24 cellular contexts compared by ENCODE assay signal in genomic region chr14:24838945-24839616, GRCh38.
A peak's percentile ranks its signal among the peaks of the same experiment; 100 is the strongest.
DNase-seq lines count a peak whose midpoint lies in the region; ATAC-seq and TF ChIP-seq lines count a peak whose summit lies in the region.
"Had no signal": no experiment of that assay in that cellular context is flagged by ENCODE, and none has a peak within 500 bp of the region (broad histone marks: within the 10 kb centered on the region; RNA-seq: fewer than 3 reads in every experiment).

No MANE protein-coding gene starts in this region.

- no CpG with 5 or more reads among the region's 4 CpGs for WGBS in neuronal stem cell (ENCODE audit: extremely low coverage in 2 of 2, insufficient read length in 2 of 2, insufficient replicate concordance in 1 of 2), 2 donors

- H3K9ac ChIP-seq in neuronal stem cell (ENCODE audit: low read depth, low read length, poor library complexity): no peak overlapping the region

- H3K4me1 ChIP-seq in neuronal stem cell (ENCODE audit: control insufficient read depth in 2 of 2, insufficient read depth in 1 of 2, low read depth in 1 of 2, low read length in 2 of 2): peaks cover 3 to 4% of the 10 kb centered on the region in 2 donors
- no peaks in the 10 kb centered on the region for H3K4me1 ChIP-seq in effector memory CD4-positive, alpha-beta T cell (ENCODE audit: control insufficient read depth, insufficient read depth, low read length, poor library complexity, severe bottlenecking)

- DNase-seq in astrocyte of the hippocampus (ENCODE audit: low read depth, low spot score): peak; percentile 37
- peak; percentile 43 for DNase-seq in left ventricle myocardium superior
- DNase-seq in neuronal stem cell (ENCODE audit: low spot score): peak; percentile 18
- DNase-seq in MG63: no peak
- no peak for DNase-seq in effector memory CD4-positive, alpha-beta T cell
- no peak for DNase-seq in iPS-NIHi11 (ENCODE audit: low spot score)
- no peak for DNase-seq in GM19238 (ENCODE audit: insufficient read length, low spot score)
- DNase-seq: activated effector memory CD4-positive, alpha-beta T cell treated with Interleukin-2 at 50 U/mL for 16 hours; CD4-positive, alpha-beta T cell; EL; left lung; naive thymus-derived CD8-positive, alpha-beta T cell; NCI-H1105 treated with DMSO at 0.1 percent for 48 hours; NCI-H2171 treated with DMSO at 0.1 percent for 48 hours; NK-92 treated with Interleukin-12 subunit alpha and Interleukin-12 subunit beta, amount 100 ng/mL, for 24 hours; sigmoid colon; stimulated activated CD4-positive, alpha-beta T cell treated with anti-CD3 and anti-CD28 coated beads, Interleukin-4, amount 100 ng/mL, for 1 hour; T-cell had no signal

- ATAC-seq in left ventricle myocardium superior: peak; percentile 86
- ATAC-seq: esophagus mucosa; HCT116; K562; left lung; naive thymus-derived CD8-positive, alpha-beta T cell; T-cell had no signal

- H3K27ac ChIP-seq in 22Rv1 (peak overlapping the region; percentile 78), neuronal stem cell (replicated peaks; ENCODE audit: low read length) (no peak overlapping the region)
- no peak overlapping the region for H3K27ac ChIP-seq in effector memory CD4-positive, alpha-beta T cell (ENCODE audit: insufficient read depth, low read length, poor library complexity, severe bottlenecking)
- H3K27ac ChIP-seq: left lung, RWPE1, thoracic aorta had no signal

- H3K9me3 ChIP-seq in neuronal stem cell (replicated peaks in 1 of 2; ENCODE audit: control insufficient read depth in 2 of 2, insufficient read depth in 1 of 2, low read depth in 1 of 2, low read length in 2 of 2) (no peaks in the 10 kb centered on the region), MG63 (no peaks in the 10 kb centered on the region)
- no peaks in the 10 kb centered on the region for H3K9me3 ChIP-seq in effector memory CD4-positive, alpha-beta T cell (ENCODE audit: control insufficient read depth, low read length)
- H3K9me3 ChIP-seq: left lung, sigmoid colon, thoracic aorta had no signal

- H4K91ac ChIP-seq in neuronal stem cell (ENCODE audit: low read depth, low read length, poor library complexity): no peak overlapping the region

- H3K4me2 ChIP-seq in neuronal stem cell (ENCODE audit: insufficient read depth, low read length, poor library complexity, severe bottlenecking): no peak overlapping the region

- H3K79me1 ChIP-seq in neuronal stem cell (ENCODE audit: low read depth, low read length): no peaks in the 10 kb centered on the region

- H3K36me3 ChIP-seq in neuronal stem cell (replicated peaks in 1 of 2; ENCODE audit: control insufficient read depth in 2 of 2, insufficient read depth in 2 of 2, low read length in 2 of 2) (no peaks in the 10 kb centered on the region), MG63 (no peaks in the 10 kb centered on the region)
- H3K36me3 ChIP-seq in effector memory CD4-positive, alpha-beta T cell (ENCODE audit: control insufficient read depth, insufficient read depth, low read length): no peaks in the 10 kb centered on the region
- H3K36me3 ChIP-seq: left lung, sigmoid colon, thoracic aorta had no signal

- H3K23ac ChIP-seq in neuronal stem cell (ENCODE audit: low read depth, low read length, poor library complexity): no peak overlapping the region

- TF ChIP-seq CTCF in 22Rv1 (IDR thresholded peaks at IDR 0.05): no peak

- H2BK15ac ChIP-seq in neuronal stem cell (ENCODE audit: low read length): no peak overlapping the region

- H3K18ac ChIP-seq in neuronal stem cell (ENCODE audit: low read length): no peak overlapping the region

- no peaks in the 10 kb centered on the region for H3K27me3 ChIP-seq in neuronal stem cell (ENCODE audit: control insufficient read depth in 3 of 3, insufficient read depth in 3 of 3, low read depth in 1 of 3, low read length in 3 of 3)
- H3K27me3 ChIP-seq in MG63: no peaks in the 10 kb centered on the region
- peaks cover under 1% of the 10 kb centered on the region for H3K27me3 ChIP-seq in effector memory CD4-positive, alpha-beta T cell (replicated peaks; ENCODE audit: control insufficient read depth, insufficient read depth, low read length, poor library complexity, severe bottlenecking)
- H3K27me3 ChIP-seq: left lung, sigmoid colon had no signal

- H2AK5ac ChIP-seq in neuronal stem cell (ENCODE audit: low read depth, low read length): no peak overlapping the region

- H3K4me3 ChIP-seq in neuronal stem cell (ENCODE audit: low read length in 2 of 2): no peak overlapping the region
- H3K4me3 ChIP-seq in MG63: no peak overlapping the region
- no peak overlapping the region for H3K4me3 ChIP-seq in effector memory CD4-positive, alpha-beta T cell (ENCODE audit: insufficient read depth, low read depth, low read length, poor library complexity, severe bottlenecking)
- H3K4me3 ChIP-seq: K562, left lung, sigmoid colon, thoracic aorta had no signal

- no peak overlapping the region for H2AFZ ChIP-seq in neuronal stem cell (ENCODE audit: low read length)

- intact Hi-C loops in left ventricle myocardium superior (cut with micrococcal nuclease): no loop called here

- H2BK12ac ChIP-seq in neuronal stem cell (ENCODE audit: low read length): no peak overlapping the region

- H3K4ac ChIP-seq in neuronal stem cell (ENCODE audit: low read length): no peak overlapping the region

- no peak overlapping the region for H4K8ac ChIP-seq in neuronal stem cell (ENCODE audit: low read depth, low read length)

- no peak overlapping the region for H2BK5ac ChIP-seq in neuronal stem cell (ENCODE audit: low read length)

- H3K14ac ChIP-seq in neuronal stem cell (ENCODE audit: low read length): no peak overlapping the region

- H2BK120ac ChIP-seq in neuronal stem cell (ENCODE audit: low read depth, low read length): no peak overlapping the region

Comparison
In these comparisons a context has a peak if more than half of its experiments do, and no peak if none do; other contexts are left out.
1. DNase-seq: peak in astrocyte of the hippocampus (single experiment), left ventricle myocardium superior (single experiment) and neuronal stem cell (single experiment); none in MG63 (single experiment), effector memory CD4-positive, alpha-beta T cell (0 of 3), iPS-NIHi11 (single experiment) and GM19238 (single experiment).